ENCODE assay signal across 2 cellular contexts in the genomic region with DNA sequence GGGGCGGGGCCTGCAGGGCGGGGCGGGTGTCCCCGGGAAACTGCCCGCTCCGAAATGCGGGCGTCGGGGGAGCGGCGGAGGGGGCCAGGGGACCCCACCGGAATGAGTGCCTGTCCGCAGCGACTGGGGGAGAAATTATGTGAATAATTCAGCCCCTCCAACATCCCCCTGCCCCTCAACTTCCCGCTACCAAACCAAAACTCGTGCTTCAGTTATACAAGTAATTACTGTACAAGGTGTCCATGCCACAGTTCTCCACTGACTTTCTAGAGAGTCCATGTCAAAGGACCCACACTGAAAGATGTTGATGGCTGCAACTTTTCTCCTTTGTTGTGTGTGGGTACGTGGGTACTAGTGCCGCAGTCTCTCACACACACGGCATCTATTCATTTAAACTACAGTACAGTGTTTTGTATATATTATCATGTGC.
A peak's percentile ranks its signal among the peaks of the same experiment; 100 is the strongest.
TF ChIP-seq lines count a peak whose summit lies in the region.

No MANE protein-coding gene starts in this region.

TF ChIP-seq in A549, 52 proteins besides CTCF, POLR2A, EP300 and RAD21:
- TF ChIP-seq, protein P1, sequence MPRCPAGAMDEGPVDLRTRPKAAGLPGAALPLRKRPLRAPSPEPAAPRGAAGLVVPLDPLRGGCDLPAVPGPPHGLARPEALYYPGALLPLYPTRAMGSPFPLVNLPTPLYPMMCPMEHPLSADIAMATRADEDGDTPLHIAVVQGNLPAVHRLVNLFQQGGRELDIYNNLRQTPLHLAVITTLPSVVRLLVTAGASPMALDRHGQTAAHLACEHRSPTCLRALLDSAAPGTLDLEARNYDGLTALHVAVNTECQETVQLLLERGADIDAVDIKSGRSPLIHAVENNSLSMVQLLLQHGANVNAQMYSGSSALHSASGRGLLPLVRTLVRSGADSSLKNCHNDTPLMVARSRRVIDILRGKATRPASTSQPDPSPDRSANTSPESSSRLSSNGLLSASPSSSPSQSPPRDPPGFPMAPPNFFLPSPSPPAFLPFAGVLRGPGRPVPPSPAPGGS (IDR thresholded peaks at IDR 0.05): no peak
- TF ChIP-seq GATA3 (IDR thresholded peaks at IDR 0.05; ENCODE audit: borderline replicate concordance): 0 out of 2 replicates have a peak, but pooled peaks have one; percentile 12

TF ChIP-seq in H1, 55 proteins besides CTCF, POLR2A, EP300 and RAD21 (continued from another document):
- TF ChIP-seq SRF (IDR thresholded peaks at IDR 0.05; ENCODE audit: low read depth, low read length): no peak
- no peak for TF ChIP-seq CHD2 (IDR thresholded peaks at IDR 0.05; ENCODE audit: low read length)
- TF ChIP-seq JUN (IDR thresholded peaks at IDR 0.05; ENCODE audit: low read depth, low read length): no peak
- no peak for TF ChIP-seq KDM4A (IDR thresholded peaks at IDR 0.05; ENCODE audit: low read depth, low read length, severe bottlenecking)
- no peak for TF ChIP-seq SP4 (IDR thresholded peaks at IDR 0.05; ENCODE audit: low read length)
- TF ChIP-seq EZH2 (IDR thresholded peaks at IDR 0.05; ENCODE audit: low read depth, low read length, severe bottlenecking): no peak
- TF ChIP-seq YY1 (IDR thresholded peaks at IDR 0.05; ENCODE audit: low read depth, low read length): no peak
- TF ChIP-seq CTBP2 (IDR thresholded peaks at IDR 0.05; ENCODE audit: borderline replicate concordance, insufficient read depth, insufficient read length, low read length): no peak
- no peak for TF ChIP-seq ATF3 (IDR thresholded peaks at IDR 0.05; ENCODE audit: insufficient read depth, low read depth, low read length)
